In genomic region chr2:204842731-204843490, GRCh38 we compare ENCODE assay signal across 9 cellular contexts.
DNase-seq lines count a peak whose midpoint lies in the region; ATAC-seq lines count a peak whose summit lies in the region.
"Had no signal": no experiment of that assay in that cellular context is flagged by ENCODE, and none has a peak within 500 bp of the region (broad histone marks: within the 10 kb centered on the region; RNA-seq: fewer than 3 reads in every experiment).

No MANE protein-coding gene starts in this region.

- peak; percentile 85 for DNase-seq in ACHN
- DNase-seq in LoVo (ENCODE audit: low spot score), result peak; percentile 7
- DNase-seq in dedifferentiated amniotic fluid mesenchymal stem cell (ENCODE audit: extremely low spot score), result peak; percentile 95
- DNase-seq in myocyte (ENCODE audit: low read depth), result peak; percentile 72
- no peak for DNase-seq in retina
- no peak for DNase-seq in KG1 (lab: John Stamatoyannopoulos, UW)
- no peak for DNase-seq in NCI-H524 (lab: John Stamatoyannopoulos, UW)

- in situ Hi-C loops in ACHN (cut with HindIII; ENCODE audit: low pct_ligation_motif_present, low pct_unique_long_range_greater_than_20kb, low sequenced_read_pairs), result no loop called here

- no peak for ATAC-seq in HG02588 (IDR thresholded peaks at IDR 0.05; ENCODE audit: unreplicated experiment)
- ATAC-seq: GM12878 had no signal

Comparison
In these comparisons a context has a peak if more than half of its experiments do, and no peak if none do; other contexts are left out.
1. DNase-seq: peak in ACHN (single experiment), LoVo (single experiment), dedifferentiated amniotic fluid mesenchymal stem cell (single experiment) and myocyte (single experiment); none in retina (single experiment), KG1 (single experiment) and NCI-H524 (0 of 2).